In the genomic region with DNA sequence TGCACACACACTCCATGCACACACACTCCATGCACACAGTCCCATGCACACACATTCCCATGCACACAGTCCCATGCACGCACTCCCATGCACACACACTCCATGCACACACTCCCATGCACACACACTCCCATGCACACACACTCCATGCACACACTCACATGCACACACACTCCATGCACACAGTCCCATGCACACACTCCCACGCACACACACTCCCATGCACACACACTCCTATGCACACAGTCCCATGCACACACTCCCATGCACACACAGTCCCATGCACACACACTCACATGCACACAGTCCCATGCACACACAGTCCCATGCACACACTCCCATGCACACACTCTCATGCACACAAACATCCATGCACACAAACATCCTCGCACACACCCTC, we compare ENCODE assay signal across 1 cellular context.
TF ChIP-seq lines count a peak whose summit lies in the region.

No MANE protein-coding gene starts in this region.

TF ChIP-seq in HepG2, 621 proteins besides CTCF, POLR2A, EP300 and RAD21 (continued from another document):
- TF ChIP-seq SKIL (CRISPR knock-in tag; IDR thresholded peaks at IDR 0.05; ENCODE audit: borderline replicate concordance) (0 out of 2 replicates have a peak, but pooled peaks have one; percentile 29), JUNB (CRISPR knock-in tag; IDR thresholded peaks at IDR 0.05; ENCODE audit: borderline replicate concordance) (peak; percentile 21; the same call in 1 of the 2 replicates), ZNF407 (CRISPR knock-in tag; IDR thresholded peaks at IDR 0.05; ENCODE audit: not compliant biosample characterization) (no peak), GABPA (IDR thresholded peaks at IDR 0.05; ENCODE audit: low read depth, low read length) (0 out of 2 replicates have a peak, but pooled peaks have one; percentile 20), GABPA (CRISPR knock-in tag; IDR thresholded peaks at IDR 0.05; ENCODE audit: low read depth) (no peak), ZKSCAN8 (CRISPR knock-in tag; IDR thresholded peaks at IDR 0.05; ENCODE audit: borderline replicate concordance) (no peak)
